Comparison of ENCODE assay signal across 8 cellular contexts in the genomic region with DNA sequence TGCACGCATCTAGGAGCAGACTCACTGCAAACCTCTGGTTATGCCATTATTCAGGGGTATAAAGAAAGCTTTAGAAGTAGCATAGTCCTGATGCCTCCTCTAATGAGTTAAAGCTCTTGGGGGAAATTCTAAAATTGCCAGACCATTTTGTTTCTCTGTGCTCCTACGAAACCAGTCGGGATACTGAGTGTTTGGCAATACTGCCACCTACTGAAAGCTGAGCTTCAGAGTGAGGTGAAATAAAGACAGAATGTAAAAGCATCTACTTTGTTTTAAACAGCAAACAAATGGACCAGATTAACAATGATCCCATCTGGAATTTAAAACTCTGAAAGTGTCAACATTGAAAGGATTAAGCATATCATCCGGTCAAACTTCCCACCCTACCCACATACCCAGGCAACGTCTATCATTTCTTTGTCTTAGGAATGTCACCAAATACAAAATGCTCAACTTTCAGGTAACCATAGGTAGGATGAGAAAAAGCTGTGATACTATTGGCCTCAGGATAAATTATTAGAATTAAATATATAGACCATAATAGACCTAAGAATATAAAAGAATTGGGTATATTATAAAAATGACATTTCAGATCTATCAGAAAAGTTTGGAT.
DNase-seq lines count a peak whose midpoint lies in the region; ATAC-seq and TF ChIP-seq lines count a peak whose summit lies in the region.

No MANE protein-coding gene starts in this region.

- H3K4me3 ChIP-seq in SK-N-MC (no peak overlapping the region), fibroblast of villous mesenchyme (ENCODE audit: low read depth, low read length) (no peak overlapping the region), trophoblast cell (ENCODE audit: low read depth, low read length) (no peak overlapping the region)

- no peak overlapping the region for H2BK12ac ChIP-seq in trophoblast cell (ENCODE audit: low read length)

- DNase-seq in AG08395 (ENCODE audit: low spot score), result peak; percentile 63
- peak; percentile 53 for DNase-seq in KBM-7
- peak; percentile 34 for DNase-seq in SK-N-MC (ENCODE audit: low read depth, low spot score)
- DNase-seq in fibroblast of villous mesenchyme (ENCODE audit: low read depth), result peak; percentile 66
- peak; percentile 28 to 75 for DNase-seq in trophoblast cell

- no peaks in the 10 kb centered on the region for H3K9me3 ChIP-seq in SK-N-MC (ENCODE audit: low read depth, low read length)
- H3K9me3 ChIP-seq in trophoblast cell (ENCODE audit: insufficient read depth, low read depth, low read length), result no peaks in the 10 kb centered on the region

- WGBS in trophoblast cell (ENCODE audit: extremely low coverage, insufficient coverage, insufficient read length), result no CpG with 5 or more reads among the region's 5 CpGs

- no peaks in the 10 kb centered on the region for H3K4me1 ChIP-seq in trophoblast cell (ENCODE audit: control insufficient read depth in 1 of 2, insufficient read depth in 2 of 2, low read length in 2 of 2)

- no peaks in the 10 kb centered on the region for H3K79me1 ChIP-seq in trophoblast cell (ENCODE audit: low read length)

- H2AFZ ChIP-seq in trophoblast cell (ENCODE audit: insufficient read depth, low read length, poor library complexity), result no peak overlapping the region

- no peak overlapping the region for H3K18ac ChIP-seq in trophoblast cell (ENCODE audit: low read length)

- H3K36me3 ChIP-seq in SK-N-MC (ENCODE audit: insufficient read depth, low read length) (no peaks in the 10 kb centered on the region), trophoblast cell (ENCODE audit: control insufficient read depth in 1 of 2, insufficient read depth in 2 of 2, low read length in 2 of 2) (no peaks in the 10 kb centered on the region)

- in situ Hi-C loops in KBM-7 (cut with MboI; ENCODE audit: low pct_unique_long_range_greater_than_20kb, low sequenced_read_pairs), result no loop called here

- H2BK120ac ChIP-seq in trophoblast cell (ENCODE audit: insufficient read depth, low read length, poor library complexity), result no peak overlapping the region

- H3K9ac ChIP-seq in SK-N-MC (ENCODE audit: insufficient read length) (no peak overlapping the region), trophoblast cell (ENCODE audit: low read length) (no peak overlapping the region)

- H3K27me3 ChIP-seq in trophoblast cell (ENCODE audit: insufficient read depth, low read length), result no peaks in the 10 kb centered on the region

- TF ChIP-seq CTCF in GM12873 (IDR thresholded peaks at IDR 0.05; ENCODE audit: insufficient read depth, low read depth, low read length, missing control alignments) (peak; percentile 73), fibroblast of villous mesenchyme (IDR thresholded peaks at IDR 0.05; ENCODE audit: insufficient read depth, low read depth, low read length) (peak; percentile 84)

- no peak overlapping the region for H4K8ac ChIP-seq in trophoblast cell (ENCODE audit: low read depth, low read length)

- no peak overlapping the region for H3K27ac ChIP-seq in SK-N-MC
- no peak overlapping the region for H3K27ac ChIP-seq in trophoblast cell (ENCODE audit: low read depth, low read length)

- H3K79me2 ChIP-seq in trophoblast cell (ENCODE audit: control insufficient read depth, insufficient read depth, low read length, poor library complexity), result no peaks in the 10 kb centered on the region

- H4K12ac ChIP-seq in trophoblast cell (ENCODE audit: low read depth, low read length), result no peak overlapping the region

- H3K4me2 ChIP-seq in trophoblast cell (ENCODE audit: low read length), result no peak overlapping the region

- no peak overlapping the region for H3K14ac ChIP-seq in trophoblast cell (ENCODE audit: low read length)

- no peak overlapping the region for H3K4ac ChIP-seq in trophoblast cell (ENCODE audit: low read depth, low read length)

- H2AK5ac ChIP-seq in trophoblast cell (ENCODE audit: low read length), result no peak overlapping the region

- ATAC-seq in HG02840 (IDR thresholded peaks at IDR 0.05; ENCODE audit: low FRiP score, unreplicated experiment) (no peak), HG02571 (IDR thresholded peaks at IDR 0.05; ENCODE audit: unreplicated experiment) (no peak)

- H3K23ac ChIP-seq in trophoblast cell (ENCODE audit: low read length), result no peak overlapping the region

- H2BK5ac ChIP-seq in trophoblast cell (ENCODE audit: low read depth, low read length, poor library complexity), result no peak overlapping the region

- no peak overlapping the region for H4K91ac ChIP-seq in trophoblast cell (ENCODE audit: low read depth, low read length)
